In genomic region chr20:371755-372542, GRCh38 we compare ENCODE assay signal across 8 cellular contexts. TPM values are rescaled to one million over a fixed set of nuclear protein-coding genes. Genes with fewer than 3 reads are reported as not detected.
DNase-seq lines count a peak whose midpoint lies in the region; ATAC-seq, FAIRE-seq and TF ChIP-seq lines count a peak whose summit lies in the region.

No MANE protein-coding gene starts in this region.

- DNase-seq in AML-193 (lab: John Stamatoyannopoulos, UW): peak; percentile 93 to 96
- DNase-seq in HuH-7.5 (ENCODE audit: low spot score): peak; percentile 85
- peak; percentile 84 for DNase-seq in keratinocyte (ENCODE audit: low read depth, low spot score)
- no peak for DNase-seq in NCI-H1092 treated with DMSO at 0.1 percent for 48 hours (lab: John Stamatoyannopoulos, UW)
- DNase-seq in T-cell: no peak
- DNase-seq in stimulated activated CD4-positive, alpha-beta T cell treated with anti-CD3 and anti-CD28 coated beads, Interleukin-2, amount 100 ng/mL, for 48 hours: no peak

- H3K27ac ChIP-seq in keratinocyte (ENCODE audit: control insufficient read depth, insufficient read depth, low read length): peak overlapping the region; percentile 89

- H3K4me1 ChIP-seq in keratinocyte (ENCODE audit: control insufficient read depth, extremely low read depth, insufficient read depth, low read length): peaks cover 31% of the 10 kb centered on the region

- peaks cover 16% of the 10 kb centered on the region for H3K4me1 Mint-ChIP-seq in activated T-helper 17 cell treated with anti-CD3 and anti-CD28 coated beads, Interleukin-2, amount 50 U/mL, for 72 hours
- H3K4me1 Mint-ChIP-seq in T-cell: peaks cover 9 to 25% (median 20%) of the 10 kb centered on the region in 3 donors

- dilution Hi-C loops in keratinocyte (cut with MboI; ENCODE audit: extremely low pct_ligation_motif_present, low sequenced_read_pairs): no loop called here

- TF ChIP-seq CTCF in keratinocyte (optimal IDR thresholded peaks at IDR 0.05 in 1 of 3, IDR thresholded peaks at IDR 0.05 in 1 of 3, conservative IDR thresholded peaks at IDR 0.05 in 1 of 3; ENCODE audit: extremely low read depth in 1 of 3, insufficient read depth in 2 of 3, low read length in 3 of 3): no peak

- no peaks in the 10 kb centered on the region for H3K36me3 Mint-ChIP-seq in activated T-helper 17 cell treated with anti-CD3 and anti-CD28 coated beads, Interleukin-2, amount 50 U/mL, for 72 hours (ENCODE audit: low read depth)
- no peaks in the 10 kb centered on the region for H3K36me3 Mint-ChIP-seq in T-cell

- H3K4me3 Mint-ChIP-seq in activated T-helper 17 cell treated with anti-CD3 and anti-CD28 coated beads, Interleukin-2, amount 50 U/mL, for 72 hours: peak overlapping the region; percentile 29
- no peak overlapping the region for H3K4me3 Mint-ChIP-seq in T-cell

- no peaks in the 10 kb centered on the region for H3K27me3 ChIP-seq in keratinocyte (ENCODE audit: control insufficient read depth, extremely low read depth, insufficient read depth, low read length)

- H3K4me2 ChIP-seq in keratinocyte (ENCODE audit: control insufficient read depth, extremely low read depth, insufficient read depth, low read depth, low read length): peak overlapping the region; percentile 3

- CTCF ChIA-PET in T-cell (lab: Charles Lee): interaction anchor here in 1 of 2 donors (0.6 kb wide), 1 partner anchor 55 kb away, joined by 4 read pairs; no protein-coding TSS in a partner anchor

- POLR2A ChIA-PET in T-cell (lab: Charles Lee): no interaction called here

- ATAC-seq in activated T-helper 17 cell treated with anti-CD3 and anti-CD28 coated beads, Interleukin-2, amount 50 U/mL, for 72 hours (replicated peaks): no peak
- ATAC-seq in GM19455 (IDR thresholded peaks at IDR 0.05; ENCODE audit: unreplicated experiment) (no peak), T-cell (replicated peaks in 1 of 4) (no peak)

- peak; percentile 69 for FAIRE-seq in keratinocyte (lab: Jason Lieb, UNC)

- H3K27me3 Mint-ChIP-seq in activated T-helper 17 cell treated with anti-CD3 and anti-CD28 coated beads, Interleukin-2, amount 50 U/mL, for 72 hours: no peaks in the 10 kb centered on the region
- no peaks in the 10 kb centered on the region for H3K27me3 Mint-ChIP-seq in T-cell

- no peaks in the 10 kb centered on the region for H3K36me3 ChIP-seq in keratinocyte (ENCODE audit: control insufficient read depth in 2 of 2, extremely low read depth in 1 of 2, insufficient read depth in 2 of 2, low read length in 2 of 2)

- H3K9me3 Mint-ChIP-seq in activated T-helper 17 cell treated with anti-CD3 and anti-CD28 coated beads, Interleukin-2, amount 50 U/mL, for 72 hours: no peaks in the 10 kb centered on the region
- H3K9me3 Mint-ChIP-seq in T-cell: no peaks in the 10 kb centered on the region

- no peaks in the 10 kb centered on the region for H3K9me1 ChIP-seq in keratinocyte (ENCODE audit: control insufficient read depth, extremely low read depth, insufficient read depth, low read length)

- H3K27ac Mint-ChIP-seq in activated T-helper 17 cell treated with anti-CD3 and anti-CD28 coated beads, Interleukin-2, amount 50 U/mL, for 72 hours: peak overlapping the region; percentile 43
- no peak overlapping the region for H3K27ac Mint-ChIP-seq in T-cell

- no peaks in the 10 kb centered on the region for H3K79me2 ChIP-seq in keratinocyte (ENCODE audit: control insufficient read depth, insufficient read depth, low read length)

- no peaks in the 10 kb centered on the region for H4K20me1 ChIP-seq in keratinocyte (ENCODE audit: control insufficient read depth, extremely low read depth, insufficient read depth, low read length)

- H2AFZ ChIP-seq in keratinocyte (ENCODE audit: control insufficient read depth, low read length): no peak overlapping the region

- no peak overlapping the region for H3K4me3 ChIP-seq in keratinocyte (ENCODE audit: control insufficient read depth in 2 of 3, extremely low read depth in 1 of 3, insufficient read depth in 2 of 3, low read depth in 1 of 3, low read length in 3 of 3)

- H3K9me3 ChIP-seq in keratinocyte (ENCODE audit: control insufficient read depth, low read depth, low read length): no peaks in the 10 kb centered on the region

- H3K9ac ChIP-seq in keratinocyte (ENCODE audit: control insufficient read depth, extremely low read depth, insufficient read depth, low read length): peak overlapping the region; percentile 31

RNA-seq across cellular contexts. Expression of gene TRIB3, which starts 8.6 kb away (rescaled TPM):
- total RNA-seq in activated T-helper 17 cell treated with anti-CD3 and anti-CD28 coated beads, Interleukin-2, amount 50 U/mL, for 72 hours: 10 to 100 TPM; 13.4 to 20.0 TPM
- polyA plus RNA-seq in keratinocyte: 52.6 to 68.4 TPM (median 57.6 TPM) in 3 replicates
- 13.0 TPM for polyA plus RNA-seq in keratinocyte (2011; ENCODE audit: low read depth)
- polyA plus RNA-seq in keratinocyte (2011; cell fraction: cytosol; rRNA removed): 55.6 and 70.2 TPM in 2 replicates
- 36.6 and 44.0 TPM in 2 replicates for polyA plus RNA-seq in keratinocyte (2011; cell fraction: nucleus; rRNA removed)
- 56.1 and 108 TPM in 2 replicates for polyA plus RNA-seq in keratinocyte (2012; ENCODE audit: low replicate concordance)
- polyA minus RNA-seq in keratinocyte: 52.9 to 56.4 TPM (median 53.6 TPM) in 3 replicates
- 103 TPM for polyA minus RNA-seq in keratinocyte (2011; cell fraction: cytosol; rRNA and poly(A)+ RNA removed)
- polyA minus RNA-seq in keratinocyte (2011; cell fraction: nucleus; rRNA and poly(A)+ RNA removed): 29.4 and 35.6 TPM in 2 replicates
- 10 to 100 TPM in 3 of 5 donors, 1 to 10 TPM in 2; 3.2 to 19.2 (median 16.0) TPM for total RNA-seq in T-cell

RNA-seq across cellular contexts. Expression of gene NRSN2, which starts 25.0 kb away (rescaled TPM):
- 1 to 10 TPM; 4.3 to 5.2 TPM for total RNA-seq in activated T-helper 17 cell treated with anti-CD3 and anti-CD28 coated beads, Interleukin-2, amount 50 U/mL, for 72 hours
- polyA plus RNA-seq in keratinocyte: 10.4 to 29.0 TPM (median 14.0 TPM) in 3 replicates
- polyA plus RNA-seq in keratinocyte (2011; ENCODE audit: low read depth): 2.3 TPM
- polyA plus RNA-seq in keratinocyte (2011; cell fraction: cytosol; rRNA removed): 12.5 and 32.8 TPM in 2 replicates
- 15.1 and 26.5 TPM in 2 replicates for polyA plus RNA-seq in keratinocyte (2011; cell fraction: nucleus; rRNA removed)
- 10.6 and 21.1 TPM in 2 replicates for polyA plus RNA-seq in keratinocyte (2012; ENCODE audit: low replicate concordance)
- polyA minus RNA-seq in keratinocyte: 8.4 to 20.7 TPM (median 11.2 TPM) in 3 replicates
- 18.6 TPM for polyA minus RNA-seq in keratinocyte (2011; cell fraction: cytosol; rRNA and poly(A)+ RNA removed)
- polyA minus RNA-seq in keratinocyte (2011; cell fraction: nucleus; rRNA and poly(A)+ RNA removed): 9.5 and 10.2 TPM in 2 replicates
- total RNA-seq in T-cell: 1 to 10 TPM in 4 of 5 donors, under 1 TPM in 1; 0.70 to 1.8 (median 1.3) TPM

RNA-seq across cellular contexts. Expression of gene RBCK1, which starts 36.1 kb away (rescaled TPM):
- 10 to 100 TPM; 81.9 to 84.0 TPM for total RNA-seq in activated T-helper 17 cell treated with anti-CD3 and anti-CD28 coated beads, Interleukin-2, amount 50 U/mL, for 72 hours
- polyA plus RNA-seq in keratinocyte: 83.3 to 136 TPM (median 129 TPM) in 3 replicates
- polyA plus RNA-seq in keratinocyte (2011; ENCODE audit: low read depth): 104 TPM
- polyA plus RNA-seq in keratinocyte (2011; cell fraction: cytosol; rRNA removed): 94.2 and 135 TPM in 2 replicates
- 162 and 239 TPM in 2 replicates for polyA plus RNA-seq in keratinocyte (2011; cell fraction: nucleus; rRNA removed)
- polyA plus RNA-seq in keratinocyte (2012; ENCODE audit: low replicate concordance): 131 and 169 TPM in 2 replicates
- 70.6 to 145 TPM (median 76.0 TPM) in 3 replicates for polyA minus RNA-seq in keratinocyte
- 137 TPM for polyA minus RNA-seq in keratinocyte (2011; cell fraction: cytosol; rRNA and poly(A)+ RNA removed)
- 72.8 and 74.5 TPM in 2 replicates for polyA minus RNA-seq in keratinocyte (2011; cell fraction: nucleus; rRNA and poly(A)+ RNA removed)
- total RNA-seq in T-cell: 100 to 1,000 TPM in 3 of 5 donors, 10 to 100 TPM in 2; 87.0 to 110 (median 105) TPM

RNA-seq across cellular contexts. Expression of gene SOX12, which starts 46.6 kb away (rescaled TPM):
- 1 to 10 TPM; 4.0 to 6.5 TPM for total RNA-seq in activated T-helper 17 cell treated with anti-CD3 and anti-CD28 coated beads, Interleukin-2, amount 50 U/mL, for 72 hours
- 1.4 to 3.5 TPM (median 1.9 TPM) in 3 replicates for polyA plus RNA-seq in keratinocyte
- 0.54 TPM for polyA plus RNA-seq in keratinocyte (2011; ENCODE audit: low read depth)
- 1.7 and 3.5 TPM in 2 replicates for polyA plus RNA-seq in keratinocyte (2011; cell fraction: cytosol; rRNA removed)
- polyA plus RNA-seq in keratinocyte (2011; cell fraction: nucleus; rRNA removed): 5.4 and 7.0 TPM in 2 replicates
- polyA plus RNA-seq in keratinocyte (2012; ENCODE audit: low replicate concordance): 3.0 and 8.8 TPM in 2 replicates
- 1.2 to 4.6 TPM (median 1.3 TPM) in 3 replicates for polyA minus RNA-seq in keratinocyte
- polyA minus RNA-seq in keratinocyte (2011; cell fraction: cytosol; rRNA and poly(A)+ RNA removed): 4.6 TPM
- polyA minus RNA-seq in keratinocyte (2011; cell fraction: nucleus; rRNA and poly(A)+ RNA removed): 1.7 and 2.2 TPM in 2 replicates
- total RNA-seq in T-cell: 10 to 100 TPM in 4 of 5 donors, 1 to 10 TPM in 1; 7.3 to 14.9 (median 11.4) TPM

Comparison
In these comparisons a context has a peak if more than half of its experiments do, and no peak if none do; other contexts are left out.
1. DNase-seq: peak in AML-193 (2 of 2), HuH-7.5 (single experiment) and keratinocyte (single experiment); none in NCI-H1092 treated with DMSO at 0.1 percent for 48 hours (single experiment), T-cell (0 of 34) and stimulated activated CD4-positive, alpha-beta T cell treated with anti-CD3 and anti-CD28 coated beads, Interleukin-2, amount 100 ng/mL, for 48 hours (0 of 2).